Comparison of ENCODE assay signal across 22 cellular contexts in genomic region chr12:40219760-40220159, GRCh38. TPM values are rescaled to one million over a fixed set of nuclear protein-coding genes. Genes with fewer than 3 reads are reported as not detected.
DNase-seq lines count a peak whose midpoint lies in the region; ATAC-seq, FAIRE-seq and TF ChIP-seq lines count a peak whose summit lies in the region.
"Had no signal": no experiment of that assay in that cellular context is flagged by ENCODE, and none has a peak within 500 bp of the region (broad histone marks: within the 10 kb centered on the region; RNA-seq: fewer than 3 reads in every experiment).

No MANE protein-coding gene starts in this region.

- H3K4me1 ChIP-seq in A549 = peaks cover 28% of the 10 kb centered on the region
- no peaks in the 10 kb centered on the region for H3K4me1 ChIP-seq in HEK293 (ENCODE audit: control insufficient read depth, insufficient read depth, low read length)
- H3K4me1 ChIP-seq in neutrophil (ENCODE audit: control insufficient read depth in 1 of 2, insufficient read depth in 1 of 2, low read depth in 1 of 2, low read length in 1 of 2) = peaks cover 75 to 82% of the 10 kb centered on the region in 2 experiments
- H3K4me1 ChIP-seq: BE2C, Caco-2 had no signal

- no peak overlapping the region for H3K4me3 Mint-ChIP-seq in osteocyte (ENCODE audit: unreplicated experiment)
- H3K4me3 Mint-ChIP-seq: CD14-positive monocyte; CD4-positive, alpha-beta memory T cell; CD4-positive, CD25-positive, alpha-beta regulatory T cell; CD8-positive, alpha-beta memory T cell had no signal

- TF ChIP-seq RAD21 in A549 (conservative IDR thresholded peaks at IDR 0.05 in 1 of 2, IDR thresholded peaks at IDR 0.05 in 1 of 2) = no peak

- H3K9me3 ChIP-seq in A549 = no peaks in the 10 kb centered on the region
- H3K9me3 ChIP-seq in HEK293 (ENCODE audit: control insufficient read depth, insufficient read depth, low read depth, low read length) = no peaks in the 10 kb centered on the region
- H3K9me3 ChIP-seq in neutrophil = no peaks in the 10 kb centered on the region
- H3K9me3 ChIP-seq: BE2C, BLaER1, Caco-2 had no signal

- no peak for DNase-seq in A549 (ENCODE audit: low read depth in 1 of 2, low spot score in 1 of 2)
- no peak for DNase-seq in osteocyte (ENCODE audit: extremely low spot score, unreplicated experiment)
- DNase-seq in Kasumi-1 (lab: John Stamatoyannopoulos, UW) = no peak
- DNase-seq in COLO829 (ENCODE audit: low spot score) = no peak
- DNase-seq: ACHN; BE2C; C1 segment of cervical spinal cord; Caco-2; Calu3; CD4-positive, alpha-beta memory T cell; CD4-positive, CD25-positive, alpha-beta regulatory T cell; CD8-positive, alpha-beta memory T cell; DMS79 treated with DMSO at 0.1 percent for 48 hours; GF-D8 had no signal

- TF ChIP-seq EP300 in A549 (IDR thresholded peaks at IDR 0.05) = no peak

- FAIRE-seq in A549 (lab: Jason Lieb, UNC) = peak; percentile 54
- FAIRE-seq: D721Med, G401.6, GM12891 had no signal

- peaks cover 3% of the 10 kb centered on the region for H3K4me1 Mint-ChIP-seq in osteocyte (ENCODE audit: unreplicated experiment)

- no peak for ATAC-seq in A549

- H3K36me3 ChIP-seq in HEK293 (ENCODE audit: control insufficient read depth in 2 of 2, insufficient read depth in 1 of 2, low read length in 2 of 2) (no peaks in the 10 kb centered on the region), neutrophil (no peaks in the 10 kb centered on the region)
- H3K36me3 ChIP-seq: BE2C, BLaER1 had no signal

- peaks cover 25% of the 10 kb centered on the region for H3K27me3 Mint-ChIP-seq in osteocyte (ENCODE audit: unreplicated experiment)

- POLR2A ChIA-PET in A549 (lab: Yijun Ruan, JAX) = no interaction called here
- POLR2A ChIA-PET in HEK293 (lab: Yijun Ruan, JAX) = no interaction called here

- no peaks in the 10 kb centered on the region for H3K27me3 ChIP-seq in neutrophil
- H3K27me3 ChIP-seq: BLaER1 had no signal

- H3K36me3 Mint-ChIP-seq in osteocyte (ENCODE audit: unreplicated experiment) = no peaks in the 10 kb centered on the region
- H3K36me3 Mint-ChIP-seq: CD4-positive, alpha-beta memory T cell; CD4-positive, CD25-positive, alpha-beta regulatory T cell; CD8-positive, alpha-beta memory T cell had no signal

- H3K27ac ChIP-seq in A549 = no peak overlapping the region
- no peak overlapping the region for H3K27ac ChIP-seq in HEK293 (ENCODE audit: extremely low read depth, low read depth, low read length)
- peak overlapping the region; percentile 93 for H3K27ac ChIP-seq in neutrophil
- H3K27ac ChIP-seq: 22Rv1, BLaER1 had no signal

- no peak overlapping the region for H3K4me2 ChIP-seq in A549
- H3K4me2 ChIP-seq: BLaER1 had no signal

- H3K4me3 ChIP-seq in A549 (no peak overlapping the region), HEK293 (ENCODE audit: low read depth, low read length) (no peak overlapping the region), neutrophil (ENCODE audit: low read depth in 1 of 2, low read length in 1 of 2) (no peak overlapping the region)
- H3K4me3 ChIP-seq: BLaER1 had no signal

- H3K9me3 Mint-ChIP-seq in osteocyte (ENCODE audit: unreplicated experiment) = no peaks in the 10 kb centered on the region

- no peak overlapping the region for H3K27ac Mint-ChIP-seq in osteocyte (ENCODE audit: unreplicated experiment)
- H3K27ac Mint-ChIP-seq: CD14-positive monocyte; CD4-positive, alpha-beta memory T cell; CD4-positive, CD25-positive, alpha-beta regulatory T cell; CD8-positive, alpha-beta memory T cell had no signal

- CTCF ChIA-PET in A549 (lab: Yijun Ruan, JAX) = interaction anchor here (1.1 kb wide), 1 partner anchor 9 kb away, joined by 3 read pairs; no protein-coding TSS in a partner anchor
- CTCF ChIA-PET in HEK293 (lab: Yijun Ruan, JAX) = interaction anchor here (0.7 kb wide), 1 partner anchor 67 kb away, joined by 3 read pairs; no protein-coding TSS in a partner anchor

- TF ChIP-seq CTCF in A549 (IDR thresholded peaks at IDR 0.05) (no peak), HEK293 (tag by site-specific recombination; IDR thresholded peaks at IDR 0.05) (no peak), neutrophil (IDR thresholded peaks at IDR 0.05) (no peak), osteocyte (IDR thresholded peaks at IDR 0.05) (no peak)

- TF ChIP-seq POLR2A in A549 (IDR thresholded peaks at IDR 0.05; ENCODE audit: low read length) = no peak

TF ChIP-seq in A549, 52 proteins besides CTCF, POLR2A, EP300 and RAD21:
- TF ChIP-seq, protein P1, sequence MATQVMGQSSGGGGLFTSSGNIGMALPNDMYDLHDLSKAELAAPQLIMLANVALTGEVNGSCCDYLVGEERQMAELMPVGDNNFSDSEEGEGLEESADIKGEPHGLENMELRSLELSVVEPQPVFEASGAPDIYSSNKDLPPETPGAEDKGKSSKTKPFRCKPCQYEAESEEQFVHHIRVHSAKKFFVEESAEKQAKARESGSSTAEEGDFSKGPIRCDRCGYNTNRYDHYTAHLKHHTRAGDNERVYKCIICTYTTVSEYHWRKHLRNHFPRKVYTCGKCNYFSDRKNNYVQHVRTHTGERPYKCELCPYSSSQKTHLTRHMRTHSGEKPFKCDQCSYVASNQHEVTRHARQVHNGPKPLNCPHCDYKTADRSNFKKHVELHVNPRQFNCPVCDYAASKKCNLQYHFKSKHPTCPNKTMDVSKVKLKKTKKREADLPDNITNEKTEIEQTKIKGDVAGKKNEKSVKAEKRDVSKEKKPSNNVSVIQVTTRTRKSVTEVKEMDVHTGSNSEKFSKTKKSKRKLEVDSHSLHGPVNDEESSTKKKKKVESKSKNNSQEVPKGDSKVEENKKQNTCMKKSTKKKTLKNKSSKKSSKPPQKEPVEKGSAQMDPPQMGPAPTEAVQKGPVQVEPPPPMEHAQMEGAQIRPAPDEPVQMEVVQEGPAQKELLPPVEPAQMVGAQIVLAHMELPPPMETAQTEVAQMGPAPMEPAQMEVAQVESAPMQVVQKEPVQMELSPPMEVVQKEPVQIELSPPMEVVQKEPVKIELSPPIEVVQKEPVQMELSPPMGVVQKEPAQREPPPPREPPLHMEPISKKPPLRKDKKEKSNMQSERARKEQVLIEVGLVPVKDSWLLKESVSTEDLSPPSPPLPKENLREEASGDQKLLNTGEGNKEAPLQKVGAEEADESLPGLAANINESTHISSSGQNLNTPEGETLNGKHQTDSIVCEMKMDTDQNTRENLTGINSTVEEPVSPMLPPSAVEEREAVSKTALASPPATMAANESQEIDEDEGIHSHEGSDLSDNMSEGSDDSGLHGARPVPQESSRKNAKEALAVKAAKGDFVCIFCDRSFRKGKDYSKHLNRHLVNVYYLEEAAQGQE (IDR thresholded peaks at IDR 0.05) = peak; percentile 26; the same call in 1 of the 2 replicates
- no peak for TF ChIP-seq USF2 (IDR thresholded peaks at IDR 0.05)

TF ChIP-seq in HEK293, 187 proteins besides CTCF, POLR2A, EP300 and RAD21:
- no peak for TF ChIP-seq HOXD13 (CRISPR knock-in tag; IDR thresholded peaks at IDR 0.05; ENCODE audit: borderline replicate concordance)
- TF ChIP-seq, protein P1 (tag by site-specific recombination; IDR thresholded peaks at IDR 0.05) = peak; percentile 49
- TF ChIP-seq BCL6B (tag by site-specific recombination; IDR thresholded peaks at IDR 0.05) = no peak

RNA-seq across cellular contexts. Expression of gene LRRK2, which starts 5.0 kb away (rescaled TPM):
- polyA plus RNA-seq in A549 (2011; rRNA removed) (18.1 and 20.4 TPM in 2 replicates), A549 (2017; fragmentation: RNase III; extraction: RNeasy Plus Mini Kit Qiagen cat#74134 plus additional on column Dnase treatment) (3.1 to 5.3 TPM (median 5.2 TPM) in 3 replicates)
- 1.5 and 1.7 TPM in 2 replicates for polyA plus RNA-seq in A549 (2012; cell fraction: cytosol; rRNA removed)
- polyA plus RNA-seq in A549 (2012; cell fraction: nucleus; rRNA removed) = 1.6 and 2.8 TPM in 2 replicates
- 13.2 and 13.5 TPM in 2 replicates for polyA minus RNA-seq in A549 (2011; rRNA and poly(A)+ RNA removed)
- total RNA-seq in osteocyte = not detected in 2 replicates
- polyA plus RNA-seq: CD8-positive, alpha-beta memory T cell had no signal
